Comparison of ENCODE assay signal across 1 cellular context in genomic region chr3:66144792-66145733, GRCh38.
TF ChIP-seq lines count a peak whose summit lies in the region.

No MANE protein-coding gene starts in this region.

TF ChIP-seq in IMR-90, 13 proteins besides CTCF, POLR2A, EP300 and RAD21:
- TF ChIP-seq CHD1 (IDR thresholded peaks at IDR 0.05; ENCODE audit: low read depth, low read length) (no peak), SMC3 (IDR thresholded peaks at IDR 0.05; ENCODE audit: low read depth, low read length) (no peak), NFE2L2 (IDR thresholded peaks at IDR 0.05; ENCODE audit: low read depth, low read length) (no peak), FOS (IDR thresholded peaks at IDR 0.05; ENCODE audit: low read depth, low read length) (peak; percentile 37; the same call in 1 of the 2 replicates), MAFK (IDR thresholded peaks at IDR 0.05; ENCODE audit: low read depth, low read length) (peak; percentile 85), RFX5 (IDR thresholded peaks at IDR 0.05; ENCODE audit: low read depth, low read length) (no peak)
